In genomic region chr1:6025269-6026094, GRCh38 we compare ENCODE assay signal across 1 cellular context.
TF ChIP-seq lines count a peak whose summit lies in the region.

No MANE protein-coding gene starts in this region.

TF ChIP-seq in H1, 55 proteins besides CTCF, POLR2A, EP300 and RAD21 (continued from another document):
- TF ChIP-seq HDAC2 (IDR thresholded peaks at IDR 0.05; ENCODE audit: borderline replicate concordance in 1 of 2, low read depth in 2 of 2, low read length in 2 of 2) (no peak), ATF2 (IDR thresholded peaks at IDR 0.05; ENCODE audit: low read length) (no peak), E2F6 (IDR thresholded peaks at IDR 0.05) (no peak), KDM4A (IDR thresholded peaks at IDR 0.05; ENCODE audit: low read depth, low read length, severe bottlenecking) (no peak), GABPA (IDR thresholded peaks at IDR 0.05; ENCODE audit: borderline replicate concordance, insufficient read depth, low read length) (no peak)
TF ChIP-seq in H1: peak in this region for 0.
